ENCODE assay signal across 18 cellular contexts in genomic region chr18:53752968-53753367, GRCh38.
"Had no signal": no experiment of that assay in that cellular context is flagged by ENCODE, and none has a peak within 500 bp of the region (broad histone marks: within the 10 kb centered on the region; RNA-seq: fewer than 3 reads in every experiment).

No MANE protein-coding gene starts in this region.

- DNase-seq: cortex of kidney; dorsolateral prefrontal cortex; effector memory CD4-positive, alpha-beta T cell; heart right ventricle; hypothalamus; kidney glomerular epithelial cell; left ventricle myocardium inferior; lower lobe of right lung; natural killer cell; psoas muscle; right lobe of liver; stimulated activated CD4-positive, alpha-beta T cell treated with anti-CD3 and anti-CD28 coated beads, Interleukin-2, amount 100 ng/mL, for 24 hours; stimulated activated CD4-positive, alpha-beta T cell treated with anti-CD3 and anti-CD28 coated beads, Interleukin-4, amount 100 ng/mL, for 4 hours; stimulated activated naive B cell treated with anti-CD40 and anti-IgM and Interleukin-4, amounts not matched to agents 10 μg/mL and 1 μg/mL and 100 μg/mL, for 72 hours; stimulated activated naive CD8-positive, alpha-beta T cell treated with anti-CD3 and anti-CD28 coated beads, Interleukin-15, amount 100 ng/mL, for 72 hours; testis; transverse colon had no signal

- H3K27ac ChIP-seq: dorsolateral prefrontal cortex, heart right ventricle, left ventricle myocardium inferior, lower lobe of right lung, psoas muscle, right lobe of liver, testis, transverse colon had no signal

- ATAC-seq: esophagus mucosa; heart right ventricle; natural killer cell; psoas muscle; right lobe of liver; stimulated activated naive B cell treated with anti-CD40 and anti-IgM and Interleukin-4, amounts not matched to agents 10 μg/mL and 1 μg/mL and 100 μg/mL, for 72 hours; stimulated activated naive CD8-positive, alpha-beta T cell treated with anti-CD3 and anti-CD28 coated beads, Interleukin-15, amount 100 ng/mL, for 72 hours had no signal
